Comparison of ENCODE assay signal across 9 cellular contexts in the genomic region with DNA sequence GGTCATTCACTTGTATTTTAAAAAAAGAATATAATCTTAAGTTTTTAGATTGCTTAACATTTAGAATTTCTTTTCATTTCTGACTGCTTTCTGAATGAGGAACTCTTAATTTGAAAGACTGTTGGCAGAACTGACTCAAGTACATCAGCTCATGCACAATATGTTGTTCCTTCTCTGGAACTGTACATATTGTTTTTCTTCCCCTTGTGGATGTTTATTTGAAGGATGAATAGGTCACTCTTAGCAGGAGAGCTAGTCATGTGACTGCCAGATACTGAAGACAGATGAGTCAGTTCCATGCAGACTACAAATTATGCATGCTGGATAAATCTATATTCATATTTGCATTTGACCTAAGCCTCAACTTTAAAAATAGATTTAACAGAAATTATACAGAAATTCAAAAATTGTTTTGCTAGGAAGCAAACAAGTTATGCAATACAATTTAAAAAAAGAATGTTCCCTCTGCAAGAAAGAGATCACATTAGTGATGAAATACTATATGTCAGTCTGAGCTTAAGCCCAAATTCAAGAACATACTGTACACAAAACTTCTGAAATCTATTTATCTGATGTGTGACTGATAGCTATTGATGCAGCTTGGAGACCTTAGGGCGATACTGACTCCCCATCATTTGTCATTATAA.
A peak's percentile ranks its signal among the peaks of the same experiment; 100 is the strongest.
DNase-seq lines count a peak whose midpoint lies in the region; ATAC-seq and TF ChIP-seq lines count a peak whose summit lies in the region.
"Had no signal": no experiment of that assay in that cellular context is flagged by ENCODE, and none has a peak within 500 bp of the region (broad histone marks: within the 10 kb centered on the region; RNA-seq: fewer than 3 reads in every experiment).

No MANE protein-coding gene starts in this region.

- no peak overlapping the region for H3K27ac Mint-ChIP-seq in activated CD8-positive, alpha-beta T cell treated with anti-CD3 and anti-CD28 coated beads, Interleukin-2, amount 10 ng/mL, durations not matched to agents 7 days and 5 days

- no peaks in the 10 kb centered on the region for H3K9me2 ChIP-seq in PC-9 (ENCODE audit: insufficient read depth)

- peak overlapping the region in 1 of 2 donors; percentile 26 for H3K27ac ChIP-seq in lung (ENCODE audit: low read depth in 1 of 2, low read length in 1 of 2)
- H3K27ac ChIP-seq in PC-9 = no peak overlapping the region
- H3K27ac ChIP-seq: neutrophil had no signal

- no peaks in the 10 kb centered on the region for H3K79me2 ChIP-seq in PC-9 (ENCODE audit: low read depth)

- no peaks in the 10 kb centered on the region for H3K27me3 ChIP-seq in lung (ENCODE audit: control insufficient read depth, insufficient read depth)
- H3K27me3 ChIP-seq in PC-9 (ENCODE audit: insufficient read depth, low read depth) = no peaks in the 10 kb centered on the region
- H3K27me3 ChIP-seq: neutrophil had no signal

- peak; percentile 84 for ATAC-seq in lung (ENCODE audit: insufficient read depth, low FRiP score)
- ATAC-seq in activated CD8-positive, alpha-beta T cell treated with anti-CD3 and anti-CD28 coated beads, Interleukin-2, amount 10 ng/mL, durations not matched to agents 7 days and 5 days = no peak
- no peak for ATAC-seq in HG03045 (IDR thresholded peaks at IDR 0.05; ENCODE audit: unreplicated experiment)

- no peaks in the 10 kb centered on the region for H3K36me3 ChIP-seq in lung (ENCODE audit: control insufficient read depth in 2 of 2, insufficient read depth in 2 of 2, low read length in 2 of 2)
- H3K36me3 ChIP-seq in PC-9 (ENCODE audit: low read depth) = peaks cover 5% of the 10 kb centered on the region; the same call in 1 of the 2 replicates
- H3K36me3 ChIP-seq: neutrophil had no signal

- H3K4me1 ChIP-seq in lung (ENCODE audit: control insufficient read depth in 2 of 2, insufficient read depth in 2 of 2, low read length in 2 of 2) = no peaks in the 10 kb centered on the region
- no peaks in the 10 kb centered on the region; the same call in 1 of the 2 replicates for H3K4me1 ChIP-seq in PC-9 (replicated peaks; ENCODE audit: insufficient read depth)

- intact Hi-C loops in PC-9 (cut with micrococcal nuclease; ENCODE audit: unreplicated experiment) = no loop called here

- H3K4me1 Mint-ChIP-seq in activated CD8-positive, alpha-beta T cell treated with anti-CD3 and anti-CD28 coated beads, Interleukin-2, amount 10 ng/mL, durations not matched to agents 7 days and 5 days (ENCODE audit: low read depth) = no peaks in the 10 kb centered on the region

- H3K27me3 Mint-ChIP-seq in activated CD8-positive, alpha-beta T cell treated with anti-CD3 and anti-CD28 coated beads, Interleukin-2, amount 10 ng/mL, durations not matched to agents 7 days and 5 days (ENCODE audit: low read depth) = no peaks in the 10 kb centered on the region

- DNase-seq in AG08395 (ENCODE audit: low spot score) = peak; percentile 56
- DNase-seq in MV-4-11 (lab: John Stamatoyannopoulos, UW) = peak; percentile 73
- peak; percentile 1 for DNase-seq in cerebellum (ENCODE audit: low spot score)
- DNase-seq in lung (ENCODE audit: low spot score) = no peak
- no peak for DNase-seq in activated CD8-positive, alpha-beta T cell treated with anti-CD3 and anti-CD28 coated beads, Interleukin-2, amount 10 ng/mL, durations not matched to agents 7 days and 5 days
- DNase-seq in NCI-H146 treated with DMSO at 0.1 percent for 48 hours (lab: John Stamatoyannopoulos, UW; ENCODE audit: unreplicated experiment) = no peak
- DNase-seq in PC-9 = no peak

- H3K9me3 Mint-ChIP-seq in activated CD8-positive, alpha-beta T cell treated with anti-CD3 and anti-CD28 coated beads, Interleukin-2, amount 10 ng/mL, durations not matched to agents 7 days and 5 days (ENCODE audit: insufficient read depth) = no peaks in the 10 kb centered on the region

- no peak overlapping the region for H2AFZ ChIP-seq in PC-9

- TF ChIP-seq CTCF in lung (IDR thresholded peaks at IDR 0.05; ENCODE audit: control extremely low read depth, extremely low read depth) = no peak
- no peak for TF ChIP-seq CTCF in PC-9 (conservative IDR thresholded peaks at IDR 0.05)

- 75 to 85% methylated on average over 1 of the region's 1 CpG for WGBS in lung, 2 donors

- BruUV-seq in PC-9 (replicated peaks; lab: Mats Ljungman, UMichigan) = no TSS peak

- H3F3A ChIP-seq in PC-9 (ENCODE audit: insufficient read depth, low read depth) = no peaks in the 10 kb centered on the region; the same call in 1 of the 2 replicates

- H3K9me3 ChIP-seq in lung (ENCODE audit: control insufficient read depth in 2 of 2, insufficient read depth in 1 of 2, low read length in 1 of 2) = no peaks in the 10 kb centered on the region
- no peaks in the 10 kb centered on the region for H3K9me3 ChIP-seq in PC-9 (ENCODE audit: insufficient read depth, low read depth)
- H3K9me3 ChIP-seq: neutrophil had no signal

- POLR2A ChIA-PET in activated CD8-positive, alpha-beta T cell treated with anti-CD3 and anti-CD28 coated beads, Interleukin-2, amount 10 ng/mL, durations not matched to agents 7 days and 5 days (lab: Charles Lee) = no interaction called here
- POLR2A ChIA-PET in PC-9 (lab: Charles Lee; ENCODE audit: unreplicated experiment) = interaction anchor here (0.5 to 0.6 kb wide), 2 partner anchors 50 to 113 kb away, joined by 3 read pairs; no protein-coding TSS in a partner anchor

- H3K36me3 Mint-ChIP-seq in activated CD8-positive, alpha-beta T cell treated with anti-CD3 and anti-CD28 coated beads, Interleukin-2, amount 10 ng/mL, durations not matched to agents 7 days and 5 days (ENCODE audit: low read depth) = no peaks in the 10 kb centered on the region

- H3K4me2 ChIP-seq in PC-9 = no peak overlapping the region

- H3K4me3 Mint-ChIP-seq in activated CD8-positive, alpha-beta T cell treated with anti-CD3 and anti-CD28 coated beads, Interleukin-2, amount 10 ng/mL, durations not matched to agents 7 days and 5 days = no peak overlapping the region

- no peaks in the 10 kb centered on the region for H4K20me1 ChIP-seq in PC-9 (ENCODE audit: insufficient read depth)

- H3K4me3 ChIP-seq in lung (no peak overlapping the region), PC-9 (no peak overlapping the region)

- CTCF ChIA-PET in activated CD8-positive, alpha-beta T cell treated with anti-CD3 and anti-CD28 coated beads, Interleukin-2, amount 10 ng/mL, durations not matched to agents 7 days and 5 days (lab: Charles Lee) = no interaction called here
- CTCF ChIA-PET in PC-9 (lab: Charles Lee) = no interaction called here

Comparison
In these comparisons a context has a peak if more than half of its experiments do, and no peak if none do; other contexts are left out.
1. DNase-seq: peak in AG08395 (single experiment), MV-4-11 (single experiment) and cerebellum (single experiment); none in lung (single experiment), activated CD8-positive, alpha-beta T cell treated with anti-CD3 and anti-CD28 coated beads, Interleukin-2, amount 10 ng/mL, durations not matched to agents 7 days and 5 days (single experiment), NCI-H146 treated with DMSO at 0.1 percent for 48 hours (single experiment) and PC-9 (0 of 2).